ENCODE assay signal across 8 cellular contexts in genomic region chr14:55101698-55102097, GRCh38. TPM values are rescaled to one million over a fixed set of nuclear protein-coding genes. Genes with fewer than 3 reads are reported as not detected.
A peak's percentile ranks its signal among the peaks of the same experiment; 100 is the strongest.
DNase-seq lines count a peak whose midpoint lies in the region; ATAC-seq and TF ChIP-seq lines count a peak whose summit lies in the region.

No MANE protein-coding gene starts in this region.

- H3K4ac ChIP-seq in trophoblast cell (ENCODE audit: low read depth, low read length): no peak overlapping the region

- peak; percentile 11; the same call in 1 of the 2 replicates for TF ChIP-seq CTCF in AG10803 (conservative IDR thresholded peaks at IDR 0.05; ENCODE audit: low read length)
- no peak for TF ChIP-seq CTCF in MM.1S (IDR thresholded peaks at IDR 0.05; ENCODE audit: low read length)

- peak overlapping the region in 1 of 2 donors; percentile 70 for H3K4me3 Mint-ChIP-seq in effector memory CD8-positive, alpha-beta T cell

- intact Hi-C loops in posterior vena cava (cut with DNase I): no loop called here

- H2AK5ac ChIP-seq in trophoblast cell (ENCODE audit: low read length): peak overlapping the region; percentile 7

- H3K9me2 ChIP-seq in MM.1S (replicated peaks; ENCODE audit: insufficient read depth, low read length): no peaks in the 10 kb centered on the region

- no peaks in the 10 kb centered on the region for H3K9me3 ChIP-seq in MM.1S (replicated peaks; ENCODE audit: insufficient read depth, low read length)
- peaks cover 3% of the 10 kb centered on the region for H3K9me3 ChIP-seq in trophoblast cell (ENCODE audit: insufficient read depth, low read depth, low read length)

- H2BK12ac ChIP-seq in trophoblast cell (ENCODE audit: low read length): no peak overlapping the region

- H3K4me2 ChIP-seq in MM.1S (ENCODE audit: low read depth, low read length) (peak overlapping the region; percentile 70), trophoblast cell (ENCODE audit: low read length) (no peak overlapping the region)

- H3K27me3 Mint-ChIP-seq in effector memory CD8-positive, alpha-beta T cell: no peaks in the 10 kb centered on the region

- no peak overlapping the region for H3K23ac ChIP-seq in trophoblast cell (ENCODE audit: low read length)

- H2AFZ ChIP-seq in MM.1S (ENCODE audit: low read length) (no peak overlapping the region), trophoblast cell (ENCODE audit: insufficient read depth, low read length, poor library complexity) (no peak overlapping the region)

- no peak overlapping the region for H4K8ac ChIP-seq in trophoblast cell (ENCODE audit: low read depth, low read length)

- no peak overlapping the region for H4K12ac ChIP-seq in trophoblast cell (ENCODE audit: low read depth, low read length)

- H3F3A ChIP-seq in MM.1S (ENCODE audit: insufficient read depth, low read length): peaks cover 28% of the 10 kb centered on the region

- peaks cover 21% of the 10 kb centered on the region for H3K79me1 ChIP-seq in trophoblast cell (ENCODE audit: low read length)

- H3K27ac ChIP-seq in MM.1S (ENCODE audit: low read length): peak overlapping the region; percentile 98; the same call in 1 of the 2 replicates
- H3K27ac ChIP-seq in trophoblast cell (ENCODE audit: low read depth, low read length): peak overlapping the region; percentile 37

- peaks cover 12% of the 10 kb centered on the region for H3K36me3 Mint-ChIP-seq in effector memory CD8-positive, alpha-beta T cell (ENCODE audit: insufficient read depth)

- peak overlapping the region; percentile 98 to 99 for H3K27ac Mint-ChIP-seq in effector memory CD8-positive, alpha-beta T cell

- H3K9me3 Mint-ChIP-seq in effector memory CD8-positive, alpha-beta T cell: no peaks in the 10 kb centered on the region

- DNase-seq in AG10803 (ENCODE audit: low read depth): no peak
- DNase-seq in MM.1S: no peak
- DNase-seq in effector memory CD8-positive, alpha-beta T cell: no peak
- DNase-seq in trophoblast cell: no peak
- DNase-seq in NCI-H1092 treated with DMSO at 0.1 percent for 48 hours (lab: John Stamatoyannopoulos, UW): no peak
- no peak for DNase-seq in posterior vena cava (ENCODE audit: low spot score)

- no peak overlapping the region for H3K9ac ChIP-seq in MM.1S (ENCODE audit: low read length)
- H3K9ac ChIP-seq in trophoblast cell (ENCODE audit: low read length): no peak overlapping the region

- H3K36me3 ChIP-seq in MM.1S (replicated peaks; ENCODE audit: insufficient read depth, low read length): no peaks in the 10 kb centered on the region
- H3K36me3 ChIP-seq in trophoblast cell (ENCODE audit: control insufficient read depth in 1 of 2, insufficient read depth in 2 of 2, low read length in 2 of 2): peaks cover 2% of the 10 kb centered on the region in 2 experiments

- no peak overlapping the region for H2BK120ac ChIP-seq in trophoblast cell (ENCODE audit: insufficient read depth, low read length, poor library complexity)

- H3K27me3 ChIP-seq in MM.1S (replicated peaks; ENCODE audit: insufficient read depth, low read length) (no peaks in the 10 kb centered on the region), trophoblast cell (ENCODE audit: insufficient read depth, low read length) (no peaks in the 10 kb centered on the region)

- H3K4me1 Mint-ChIP-seq in effector memory CD8-positive, alpha-beta T cell (ENCODE audit: low read depth in 2 of 2): peaks cover 48 to 52% of the 10 kb centered on the region in 2 donors

- H3K18ac ChIP-seq in trophoblast cell (ENCODE audit: low read length): no peak overlapping the region

- no CpG with 5 or more reads among the region's 5 CpGs for WGBS in trophoblast cell (ENCODE audit: extremely low coverage, insufficient coverage, insufficient read length)

- H3K14ac ChIP-seq in trophoblast cell (ENCODE audit: low read length): no peak overlapping the region

- no peak for ATAC-seq in effector memory CD8-positive, alpha-beta T cell (replicated peaks)
- ATAC-seq in GM19455 (IDR thresholded peaks at IDR 0.05; ENCODE audit: unreplicated experiment): no peak
- no peak for ATAC-seq in HG03457 (IDR thresholded peaks at IDR 0.05; ENCODE audit: unreplicated experiment)

- peak overlapping the region; percentile 3 for H4K91ac ChIP-seq in trophoblast cell (ENCODE audit: low read depth, low read length)

- H4K20me1 ChIP-seq in MM.1S (ENCODE audit: insufficient read depth, low read length): no peaks in the 10 kb centered on the region

- H3K4me3 ChIP-seq in AG10803 (ENCODE audit: low read length) (no peak overlapping the region), MM.1S (ENCODE audit: low read length) (no peak overlapping the region), trophoblast cell (ENCODE audit: low read depth, low read length) (no peak overlapping the region)

- H3K4me1 ChIP-seq in MM.1S (ENCODE audit: low read length) (peaks cover 34% of the 10 kb centered on the region), trophoblast cell (ENCODE audit: control insufficient read depth in 1 of 2, insufficient read depth in 2 of 2, low read length in 2 of 2) (peaks cover 14 to 27% of the 10 kb centered on the region in 2 experiments)

- H2BK5ac ChIP-seq in trophoblast cell (ENCODE audit: low read depth, low read length, poor library complexity): no peak overlapping the region

- H3K79me2 ChIP-seq in MM.1S (ENCODE audit: low read length): no peaks in the 10 kb centered on the region
- H3K79me2 ChIP-seq in trophoblast cell (ENCODE audit: control insufficient read depth, insufficient read depth, low read length, poor library complexity): peaks cover 3% of the 10 kb centered on the region

RNA-seq across cellular contexts. Expression of gene LGALS3, which starts 27.4 kb away (rescaled TPM):
- polyA plus RNA-seq in trophoblast cell (2013): 107 and 114 TPM in 2 replicates
- 100 to 1,000 TPM; 148 to 189 TPM for total RNA-seq in posterior vena cava

RNA-seq across cellular contexts. Expression of gene MAPK1IP1L, which starts 50.3 kb away (rescaled TPM):
- polyA plus RNA-seq in trophoblast cell (2013): 125 and 127 TPM in 2 replicates
- total RNA-seq in posterior vena cava: 10 to 100 TPM; 90.2 to 97.5 TPM
